ENCODE assay signal across 1 cellular context in the genomic region with DNA sequence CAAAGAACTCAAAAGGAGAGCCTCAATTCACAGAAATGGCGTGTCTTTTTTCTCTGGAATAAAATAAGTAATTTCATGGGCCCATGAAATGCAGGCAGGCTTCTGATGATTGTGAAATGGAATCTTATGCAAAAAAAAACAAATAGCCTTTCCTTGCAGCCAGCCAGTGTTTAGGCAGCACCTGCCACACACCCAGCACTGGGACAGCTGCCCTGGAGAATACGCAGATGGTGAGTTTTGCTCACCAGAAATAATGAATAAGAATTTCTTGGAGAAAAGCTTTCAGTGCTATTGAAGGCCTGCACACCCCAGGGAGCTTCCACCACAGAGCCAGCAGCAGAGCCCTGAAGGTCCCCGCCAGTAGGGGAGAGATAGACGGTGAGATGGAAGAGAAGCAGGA.
TF ChIP-seq lines count a peak whose summit lies in the region.

No MANE protein-coding gene starts in this region.

TF ChIP-seq in SK-N-SH, 30 proteins besides CTCF, POLR2A, EP300 and RAD21 (continued from another document):
- TF ChIP-seq REST (IDR thresholded peaks at IDR 0.05; ENCODE audit: low read depth, low read length) = no peak
- TF ChIP-seq RXRA (IDR thresholded peaks at IDR 0.05; ENCODE audit: borderline replicate concordance, low read depth) = no peak
- TF ChIP-seq MXI1 (IDR thresholded peaks at IDR 0.05; ENCODE audit: low read depth, low read length) = no peak
- TF ChIP-seq SMC3 (IDR thresholded peaks at IDR 0.05; ENCODE audit: low read depth, low read length) = no peak
- TF ChIP-seq TCF12 (IDR thresholded peaks at IDR 0.05) = no peak
- no peak for TF ChIP-seq USF2 (IDR thresholded peaks at IDR 0.05; ENCODE audit: borderline replicate concordance, low read depth, low read length)
- TF ChIP-seq SIN3A (IDR thresholded peaks at IDR 0.05; ENCODE audit: borderline replicate concordance, low read depth, low read length) = no peak
- no peak for TF ChIP-seq JUND (IDR thresholded peaks at IDR 0.05)
